ENCODE assay signal across 26 cellular contexts in genomic region chr14:62322216-62322615, GRCh38.
"Had no signal": no experiment of that assay in that cellular context is flagged by ENCODE, and none has a peak within 500 bp of the region (broad histone marks: within the 10 kb centered on the region; RNA-seq: fewer than 3 reads in every experiment).

No MANE protein-coding gene starts in this region.

- H3K27me3 ChIP-seq: Peyer's patch, SJSA1 had no signal

- H3K27ac ChIP-seq: PC-9, Peyer's patch, SJSA1, SK-N-MC had no signal

- FAIRE-seq: HepG2 had no signal

- H2AFZ ChIP-seq: PC-9 had no signal

- H3K4me3 ChIP-seq: PC-9, Peyer's patch, SJSA1, SK-N-MC had no signal

- ATAC-seq: HepG2 had no signal

- H3K9me3 ChIP-seq: Peyer's patch, SJSA1 had no signal

- H3K36me3 ChIP-seq: Peyer's patch, SJSA1 had no signal

- H3K4me2 ChIP-seq: PC-9 had no signal

- DNase-seq: IMR-90; Karpas-422; KG1; MM.1S; NCI-H1092 treated with DMSO at 0.1 percent for 48 hours; NCI-H1436; NCI-H187; NCI-H2029; NCI-H2081 treated with DMSO at 0.1 percent for 48 hours; NCI-H2171; NCI-H226; NCI-H446; NCI-H510A; NCI-H524 treated with DMSO at 0.1 percent for 48 hours; NCI-H69; NCI-H774; NK-92 treated with Interleukin-12 subunit alpha and Interleukin-12 subunit beta, amount 100 ng/mL, for 24 hours; OCI-M1; PC-9; Peyer's patch; Right ventricle myocardium superior; RPMI8226; SIG-M5 had no signal

- H3K4me1 ChIP-seq: Peyer's patch, SJSA1 had no signal
